Comparison of ENCODE assay signal across 8 cellular contexts in the genomic region with DNA sequence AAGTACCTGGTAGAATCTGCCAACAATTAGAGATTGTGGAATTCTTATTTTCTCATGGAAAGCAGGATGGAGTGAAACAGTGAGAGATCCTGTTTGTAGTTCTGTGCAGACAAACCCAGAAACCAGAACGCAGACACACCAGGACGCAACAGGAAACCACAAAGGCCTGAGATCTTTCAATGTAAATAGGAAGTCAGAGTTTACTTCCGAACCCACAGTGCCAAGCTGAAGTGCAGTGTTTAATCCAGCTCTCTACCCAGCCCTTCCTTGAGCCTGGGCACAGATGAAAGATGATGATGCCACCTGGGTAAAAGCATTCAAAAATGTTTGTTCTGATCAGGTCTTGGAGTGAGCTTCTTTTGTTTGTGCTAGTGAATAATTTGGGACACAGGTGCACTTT.
DNase-seq lines count a peak whose midpoint lies in the region; ATAC-seq and TF ChIP-seq lines count a peak whose summit lies in the region.

No MANE protein-coding gene starts in this region.

- H3K4me3 ChIP-seq in right cardiac atrium (ENCODE audit: low read length) (no peak overlapping the region), ascending aorta (no peak overlapping the region), tibial artery (no peak overlapping the region)

- 57% methylated on average over 3 of the region's 3 CpGs for WGBS in right cardiac atrium

- H3K36me3 ChIP-seq in ascending aorta (no peaks in the 10 kb centered on the region), tibial artery (no peaks in the 10 kb centered on the region)

- DNase-seq in left cardiac atrium (no peak), right cardiac atrium (no peak), T follicular helper cell (ENCODE audit: low read depth) (peak; percentile 2), glomerular endothelial cell (ENCODE audit: extremely low read depth, low read depth, low spot score) (peak; percentile 23), ascending aorta (ENCODE audit: low spot score in 2 of 2) (no peak), NCI-H1048 (lab: John Stamatoyannopoulos, UW) (no peak), tibial artery (no peak)

- H3K27ac ChIP-seq in right cardiac atrium (ENCODE audit: low read length), result no peak overlapping the region
- no peak overlapping the region for H3K27ac ChIP-seq in ascending aorta
- H3K27ac ChIP-seq in tibial artery, result no peak overlapping the region

- ATAC-seq in left cardiac atrium (peak; percentile 34 to 49), right cardiac atrium (no peak), HG03432 (IDR thresholded peaks at IDR 0.05; ENCODE audit: unreplicated experiment) (peak; percentile 81)

- intact Hi-C loops in left cardiac atrium (cut with DNase I) (no loop called here), right cardiac atrium (cut with DNase I) (no loop called here), ascending aorta (cut with DNase I) (no loop called here), tibial artery (cut with DNase I; ENCODE audit: low total_unique reads) (no loop called here)

- no peaks in the 10 kb centered on the region for H3K4me1 ChIP-seq in right cardiac atrium (ENCODE audit: control insufficient read depth, insufficient read depth, low read length)
- H3K4me1 ChIP-seq in ascending aorta, result no peaks in the 10 kb centered on the region
- H3K4me1 ChIP-seq in tibial artery, result no peaks in the 10 kb centered on the region

- H3K9me3 ChIP-seq in right cardiac atrium (ENCODE audit: control insufficient read depth, low read length), result peaks cover 2% of the 10 kb centered on the region
- no peaks in the 10 kb centered on the region for H3K9me3 ChIP-seq in ascending aorta
- peaks cover 0 to 6% (median 0%) of the 10 kb centered on the region in 3 donors for H3K9me3 ChIP-seq in tibial artery

- H3K27me3 ChIP-seq in right cardiac atrium (ENCODE audit: control insufficient read depth, insufficient read depth), result no peaks in the 10 kb centered on the region
- no peaks in the 10 kb centered on the region for H3K27me3 ChIP-seq in ascending aorta
- no peaks in the 10 kb centered on the region for H3K27me3 ChIP-seq in tibial artery

- TF ChIP-seq CTCF in ascending aorta (IDR thresholded peaks at IDR 0.05) (no peak), tibial artery (IDR thresholded peaks at IDR 0.05) (no peak)

Comparison
In these comparisons a context has a peak if more than half of its experiments do, and no peak if none do; other contexts are left out.
1. ATAC-seq: peak in left cardiac atrium (2 of 2) and HG03432 (single experiment); none in right cardiac atrium (0 of 2).
2. DNase-seq: peak in T follicular helper cell (single experiment) and glomerular endothelial cell (single experiment); none in left cardiac atrium (single experiment), right cardiac atrium (0 of 3), ascending aorta (0 of 2), NCI-H1048 (single experiment) and tibial artery (0 of 2).